Comparison of ENCODE assay signal across 8 cellular contexts in genomic region chr5:142356318-142356715, GRCh38. TPM values are rescaled to one million over a fixed set of nuclear protein-coding genes. Genes with fewer than 3 reads are reported as not detected.
DNase-seq lines count a peak whose midpoint lies in the region; ATAC-seq and TF ChIP-seq lines count a peak whose summit lies in the region.

No MANE protein-coding gene starts in this region.

- H3K9me3 Mint-ChIP-seq in endodermal cell (no peaks in the 10 kb centered on the region), neural crest cell (no peaks in the 10 kb centered on the region)

- 10 to 16% methylated on average over 4 to 14 of the region's 14 CpGs for WGBS in endodermal cell (ENCODE audit: insufficient coverage in 1 of 2, insufficient read length in 1 of 2), 2 experiments

- peak overlapping the region; percentile 95 for H3K4me2 ChIP-seq in OCI-LY7 (ENCODE audit: low read length)

- H3K27ac ChIP-seq in C4-2B (peak overlapping the region; percentile 64), OCI-LY7 (ENCODE audit: low read depth, low read length, poor library complexity, severe bottlenecking) (no peak overlapping the region), endodermal cell (ENCODE audit: low read depth, low read length) (peak overlapping the region; percentile 91)

- H3K4me3 Mint-ChIP-seq in endodermal cell (peak overlapping the region; percentile 50), neural crest cell (peak overlapping the region; percentile 90)

- H3K9me3 ChIP-seq in OCI-LY7 (ENCODE audit: low read length) (no peaks in the 10 kb centered on the region), endodermal cell (ENCODE audit: control insufficient read depth, low read length) (no peaks in the 10 kb centered on the region)

- no peaks in the 10 kb centered on the region for H3K79me2 ChIP-seq in OCI-LY7 (ENCODE audit: insufficient read depth, low read depth, low read length)

- no TSS peak for BruUV-seq in OCI-LY7 (replicated peaks; lab: Mats Ljungman, UMichigan)

- H4K20me1 ChIP-seq in OCI-LY7 (ENCODE audit: insufficient read depth, low read length) = peaks cover 5% of the 10 kb centered on the region

- peak overlapping the region; percentile 68 for H3K4me3 ChIP-seq in OCI-LY7 (ENCODE audit: low read depth, low read length, poor library complexity, severe bottlenecking)
- peak overlapping the region; percentile 72 for H3K4me3 ChIP-seq in endodermal cell (ENCODE audit: low read length)

- peaks cover 54% of the 10 kb centered on the region for H3K4me1 Mint-ChIP-seq in endodermal cell
- peaks cover 62% of the 10 kb centered on the region for H3K4me1 Mint-ChIP-seq in neural crest cell

- CTCF ChIA-PET in OCI-LY7 (lab: Charles Lee; ENCODE audit: unreplicated experiment) = no interaction called here

- intact Hi-C loops in OCI-LY7 (cut with micrococcal nuclease; ENCODE audit: unreplicated experiment) = loop anchor here (5.0 kb wide), 1 partner anchor 134 kb away; no protein-coding TSS in a partner anchor

- DNase-seq in OCI-LY7 (ENCODE audit: low spot score) = no peak
- DNase-seq in endodermal cell = no peak
- DNase-seq in neural crest cell (ENCODE audit: low read depth, low spot score) = no peak
- DNase-seq in cortex of kidney (lab: John Stamatoyannopoulos, UW) = no peak

- H3K9ac ChIP-seq in endodermal cell (ENCODE audit: extremely low read depth, low read length, poor library complexity, severe bottlenecking) = peak overlapping the region; percentile 69

- H3K27me3 Mint-ChIP-seq in endodermal cell (ENCODE audit: insufficient read depth) = no peaks in the 10 kb centered on the region
- no peaks in the 10 kb centered on the region for H3K27me3 Mint-ChIP-seq in neural crest cell (ENCODE audit: low read depth)

- peak overlapping the region; percentile 82; the same call in 1 of the 2 replicates for H2AFZ ChIP-seq in OCI-LY7 (ENCODE audit: low read length)

- H3K27ac Mint-ChIP-seq in endodermal cell (peak overlapping the region; percentile 92), neural crest cell (ENCODE audit: unreplicated experiment) (peak overlapping the region; percentile 95)

- H3K36me3 Mint-ChIP-seq in endodermal cell (ENCODE audit: low read depth) = peaks cover 3% of the 10 kb centered on the region
- H3K36me3 Mint-ChIP-seq in neural crest cell (ENCODE audit: low read depth) = no peaks in the 10 kb centered on the region

- ATAC-seq in HG02642 (IDR thresholded peaks at IDR 0.05; ENCODE audit: poor library complexity, unreplicated experiment) (no peak), GM18858 (IDR thresholded peaks at IDR 0.05; ENCODE audit: unreplicated experiment) (no peak), HG02885 (IDR thresholded peaks at IDR 0.05; ENCODE audit: poor library complexity, unreplicated experiment) (no peak)

- H3K4me1 ChIP-seq in OCI-LY7 (ENCODE audit: insufficient read depth, low read length, poor library complexity, severe bottlenecking) (peaks cover 16% of the 10 kb centered on the region), endodermal cell (ENCODE audit: control insufficient read depth, insufficient read depth, low read length) (peaks cover 22% of the 10 kb centered on the region)

- H3K36me3 ChIP-seq in OCI-LY7 (ENCODE audit: insufficient read depth, low read length) = no peaks in the 10 kb centered on the region
- H3K36me3 ChIP-seq in endodermal cell (ENCODE audit: control insufficient read depth, insufficient read depth, low read length) = no peaks in the 10 kb centered on the region

- TF ChIP-seq CTCF in C4-2B (conservative IDR thresholded peaks at IDR 0.05) = no peak
- no peak for TF ChIP-seq CTCF in OCI-LY7 (conservative IDR thresholded peaks at IDR 0.05; ENCODE audit: low read length)
- TF ChIP-seq CTCF in endodermal cell (conservative IDR thresholded peaks at IDR 0.05) = no peak
- no peak for TF ChIP-seq CTCF in neural crest cell (conservative IDR thresholded peaks at IDR 0.05)

- POLR2A ChIA-PET in OCI-LY7 (lab: Charles Lee) = interaction anchor here (0.6 to 0.7 kb wide), 2 partner anchors 624 to 1036 kb away, joined by 3 read pairs; no protein-coding TSS in a partner anchor

- H3K9me2 ChIP-seq in OCI-LY7 (ENCODE audit: insufficient read depth, low read length) = no peaks in the 10 kb centered on the region

- no peaks in the 10 kb centered on the region for H3K27me3 ChIP-seq in endodermal cell (ENCODE audit: control insufficient read depth, insufficient read depth, low read length, poor library complexity, severe bottlenecking)

RNA-seq across cellular contexts. Expression of gene SPRY4, which starts 31.5 kb away (rescaled TPM):
- not detected in 2 replicates for total RNA-seq in OCI-LY7 (2014; rRNA removed; shearing (Covaris generic))
- total RNA-seq in OCI-LY7 (2022) (not detected in 2 replicates), endodermal cell (100 to 1,000 TPM in 1 of 2 donors, 10 to 100 TPM in 1; 70.2 to 164 TPM), neural crest cell (42.1 and 44.2 TPM in 2 replicates)
- polyA plus RNA-seq in endodermal cell (2013, experiment 1 of 2) = 27.0 TPM
- polyA plus RNA-seq in endodermal cell (2013, experiment 2 of 2) = 29.6 TPM

Comparison
In these comparisons a context has a peak if more than half of its experiments do, and no peak if none do; other contexts are left out.
1. RNA of gene SPRY4, which starts 31.5 kb away (total RNA-seq): 70.2 to 164 TPM in endodermal cell and 42.1 to 44.2 TPM in neural crest cell; not detected in OCI-LY7; every median in the first group is over 10 times any median in the second.